In the genomic region with DNA sequence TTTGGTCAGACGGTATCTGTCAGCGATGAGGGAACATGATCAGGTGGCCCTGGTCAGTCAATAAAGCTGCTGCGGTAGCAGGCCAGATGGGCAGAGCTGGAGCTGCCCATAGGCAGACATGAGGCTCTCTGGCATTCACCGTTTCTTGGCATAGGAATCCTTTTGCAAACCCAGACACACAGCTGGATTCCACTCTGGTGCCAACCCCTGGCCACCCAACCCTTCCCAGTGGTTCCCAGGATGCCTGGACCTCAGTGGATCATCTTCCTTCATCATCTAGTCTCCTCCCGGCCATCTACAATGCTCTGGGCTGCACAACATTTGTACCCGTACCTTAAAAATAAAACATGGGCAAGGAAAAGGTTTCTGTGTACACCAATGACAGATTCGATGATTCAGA, we compare ENCODE assay signal across 13 cellular contexts.
DNase-seq lines count a peak whose midpoint lies in the region; ATAC-seq and TF ChIP-seq lines count a peak whose summit lies in the region.
"Had no signal": no experiment of that assay in that cellular context is flagged by ENCODE, and none has a peak within 500 bp of the region (broad histone marks: within the 10 kb centered on the region; RNA-seq: fewer than 3 reads in every experiment).

No MANE protein-coding gene starts in this region.

- no peak for TF ChIP-seq POLR2A in spleen (IDR thresholded peaks at IDR 0.05)

- TF ChIP-seq CTCF in lower lobe of right lung (IDR thresholded peaks at IDR 0.05), result no peak
- no peak for TF ChIP-seq CTCF in spleen (IDR thresholded peaks at IDR 0.05 in 8 of 11, conservative IDR thresholded peaks at IDR 0.05 in 3 of 11)

- intact Hi-C loops in lower lobe of right lung (cut with DNase I) (no loop called here), spleen (cut with DNase I; ENCODE audit: low total_unique reads) (no loop called here)

- DNase-seq in activated effector memory CD4-positive, alpha-beta T cell treated with anti-CD3 and anti-CD28 coated beads, Interleukin-2, amount 50 U/mL, for 16 hours, result peak; percentile 12
- no peak for DNase-seq in activated effector memory CD4-positive, alpha-beta T cell treated with Interleukin-2 at 50 U/mL for 16 hours
- DNase-seq in lower lobe of right lung, result peak; percentile 1
- DNase-seq in spleen, result peak; percentile 23
- DNase-seq: CD4-positive, CD25-positive, alpha-beta regulatory T cell; DMS53; GM23248 had no signal

- peaks cover 32% of the 10 kb centered on the region for H3K27me3 ChIP-seq in lower lobe of right lung (ENCODE audit: low read depth)
- peaks cover 0 to 27% (median 5%) of the 10 kb centered on the region in 7 donors for H3K27me3 ChIP-seq in spleen (replicated peaks in 1 of 7)

- peaks cover 17% of the 10 kb centered on the region for H3K9me3 ChIP-seq in lower lobe of right lung
- H3K9me3 ChIP-seq in spleen, result peaks cover 3 to 66% (median 58%) of the 10 kb centered on the region in 8 donors

- ATAC-seq in lower lobe of right lung (no peak), HG02973 (IDR thresholded peaks at IDR 0.05; ENCODE audit: unreplicated experiment) (no peak), GM21576 (IDR thresholded peaks at IDR 0.05; ENCODE audit: unreplicated experiment) (no peak), HG03432 (IDR thresholded peaks at IDR 0.05; ENCODE audit: unreplicated experiment) (no peak)
- ATAC-seq: HCT116 had no signal

- no peaks in the 10 kb centered on the region for H3K4me1 ChIP-seq in lower lobe of right lung
- H3K4me1 ChIP-seq in spleen, result peaks cover 0 to 6% (median 0%) of the 10 kb centered on the region in 6 donors

- WGBS in spleen, 5 donors, result 82 to 96% (median 93%) methylated on average over 7 of the region's 7 CpGs

- H3K4me3 ChIP-seq in lower lobe of right lung (no peak overlapping the region), spleen (no peak overlapping the region)
- H3K4me3 ChIP-seq: BLaER1, GM23248 had no signal

- H3K27ac ChIP-seq in lower lobe of right lung (no peak overlapping the region), spleen (peak overlapping the region in 2 of 8 donors; percentile 26 to 38)
- H3K27ac ChIP-seq: 22Rv1, BLaER1, GM23248 had no signal

- H3K36me3 ChIP-seq in lower lobe of right lung (no peaks in the 10 kb centered on the region), spleen (no peaks in the 10 kb centered on the region)
- H3K36me3 ChIP-seq: BLaER1 had no signal
